15 cellular contexts compared by ENCODE assay signal in genomic region chr3:108329508-108329907, GRCh38. TPM values are rescaled to one million over a fixed set of nuclear protein-coding genes. Genes with fewer than 3 reads are reported as not detected.
A peak's percentile ranks its signal among the peaks of the same experiment; 100 is the strongest.
DNase-seq lines count a peak whose midpoint lies in the region; ATAC-seq and TF ChIP-seq lines count a peak whose summit lies in the region.
"Had no signal": no experiment of that assay in that cellular context is flagged by ENCODE, and none has a peak within 500 bp of the region (broad histone marks: within the 10 kb centered on the region; RNA-seq: fewer than 3 reads in every experiment).

No MANE protein-coding gene starts in this region.

- peaks cover 30% of the 10 kb centered on the region for H3K4me1 Mint-ChIP-seq in activated T-cell treated with anti-CD3 and anti-CD28 coated beads, Interleukin-2, amount 50 U/mL, for 24 hours (ENCODE audit: low read depth)
- H3K4me1 Mint-ChIP-seq in activated T-cell treated with anti-CD3 and anti-CD28 coated beads, Interleukin-2, amount 50 U/mL, for 4 hours (ENCODE audit: low read depth), result peaks cover 20% of the 10 kb centered on the region
- peaks cover 28% of the 10 kb centered on the region for H3K4me1 Mint-ChIP-seq in activated naive CD8-positive, alpha-beta T cell treated with anti-CD3 and anti-CD28 coated beads for 36 hours

- H3K27me3 ChIP-seq in psoas muscle (ENCODE audit: insufficient read depth in 3 of 3, low read length in 2 of 3) (no peaks in the 10 kb centered on the region), mesendoderm (ENCODE audit: insufficient read depth, low read length, poor library complexity) (no peaks in the 10 kb centered on the region)

- H3K79me2 ChIP-seq in mesendoderm (ENCODE audit: control insufficient read depth, insufficient read depth, low read length), result no peaks in the 10 kb centered on the region

- intact Hi-C loops in psoas muscle (cut with DNase I), result no loop called here

- 22 to 37% (median 35%) methylated on average over 5 of the region's 5 CpGs for WGBS in psoas muscle, 3 donors
- no CpG with 5 or more reads among the region's 5 CpGs for WGBS in mesendoderm (ENCODE audit: extremely low coverage, insufficient coverage, low lambda C conversion rate)

- no peak overlapping the region for H4K8ac ChIP-seq in mesendoderm (ENCODE audit: low read depth, low read length)

- H3K4me2 ChIP-seq in mesendoderm (ENCODE audit: low read length), result no peak overlapping the region

- no peak overlapping the region for H4K5ac ChIP-seq in mesendoderm (ENCODE audit: low read length)

- H3K27me3 Mint-ChIP-seq in activated T-cell treated with anti-CD3 and anti-CD28 coated beads, Interleukin-2, amount 50 U/mL, for 24 hours, result no peaks in the 10 kb centered on the region
- H3K27me3 Mint-ChIP-seq in activated T-cell treated with anti-CD3 and anti-CD28 coated beads, Interleukin-2, amount 50 U/mL, for 4 hours (ENCODE audit: low read depth), result no peaks in the 10 kb centered on the region
- peaks cover 3% of the 10 kb centered on the region for H3K27me3 Mint-ChIP-seq in activated naive CD8-positive, alpha-beta T cell treated with anti-CD3 and anti-CD28 coated beads for 36 hours
- H3K27me3 Mint-ChIP-seq: CD4-positive, CD25-positive, alpha-beta regulatory T cell had no signal

- no peak overlapping the region for H3K4ac ChIP-seq in mesendoderm (ENCODE audit: low read depth, low read length)

- H3K18ac ChIP-seq in mesendoderm (ENCODE audit: low read length), result no peak overlapping the region

- no peak for TF ChIP-seq CTCF in psoas muscle (IDR thresholded peaks at IDR 0.05)

- no peak overlapping the region for H2BK15ac ChIP-seq in mesendoderm (replicated peaks; ENCODE audit: low read depth)

- no peak overlapping the region for H3K56ac ChIP-seq in mesendoderm (ENCODE audit: low read length)

- peaks cover 2% of the 10 kb centered on the region for H3K36me3 Mint-ChIP-seq in activated T-cell treated with anti-CD3 and anti-CD28 coated beads, Interleukin-2, amount 50 U/mL, for 24 hours (ENCODE audit: low read depth)
- peaks cover 5% of the 10 kb centered on the region for H3K36me3 Mint-ChIP-seq in activated T-cell treated with anti-CD3 and anti-CD28 coated beads, Interleukin-2, amount 50 U/mL, for 4 hours (ENCODE audit: insufficient read depth)
- H3K36me3 Mint-ChIP-seq in activated naive CD8-positive, alpha-beta T cell treated with anti-CD3 and anti-CD28 coated beads for 36 hours, result peaks cover 19% of the 10 kb centered on the region

- H3K4me3 Mint-ChIP-seq in activated T-cell treated with anti-CD3 and anti-CD28 coated beads, Interleukin-2, amount 50 U/mL, for 24 hours, result no peak overlapping the region
- no peak overlapping the region for H3K4me3 Mint-ChIP-seq in activated T-cell treated with anti-CD3 and anti-CD28 coated beads, Interleukin-2, amount 50 U/mL, for 4 hours
- H3K4me3 Mint-ChIP-seq in activated naive CD8-positive, alpha-beta T cell treated with anti-CD3 and anti-CD28 coated beads for 36 hours, result no peak overlapping the region
- H3K4me3 Mint-ChIP-seq: CD4-positive, CD25-positive, alpha-beta regulatory T cell had no signal

- no peaks in the 10 kb centered on the region for H3K36me3 ChIP-seq in psoas muscle (ENCODE audit: insufficient read depth in 1 of 2, low read depth in 1 of 2)
- no peaks in the 10 kb centered on the region for H3K36me3 ChIP-seq in mesendoderm (ENCODE audit: control insufficient read depth, insufficient read depth, low read length)

- H3K9me3 Mint-ChIP-seq in activated T-cell treated with anti-CD3 and anti-CD28 coated beads, Interleukin-2, amount 50 U/mL, for 24 hours, result peaks cover 6% of the 10 kb centered on the region
- H3K9me3 Mint-ChIP-seq in activated T-cell treated with anti-CD3 and anti-CD28 coated beads, Interleukin-2, amount 50 U/mL, for 4 hours, result peaks cover 8% of the 10 kb centered on the region
- H3K9me3 Mint-ChIP-seq in activated naive CD8-positive, alpha-beta T cell treated with anti-CD3 and anti-CD28 coated beads for 36 hours, result peaks cover 9% of the 10 kb centered on the region

- H3K4me1 ChIP-seq in psoas muscle (no peaks in the 10 kb centered on the region), mesendoderm (ENCODE audit: control insufficient read depth, low read depth, low read length) (no peaks in the 10 kb centered on the region)

- H3K27ac Mint-ChIP-seq in activated T-cell treated with anti-CD3 and anti-CD28 coated beads, Interleukin-2, amount 50 U/mL, for 24 hours, result peak overlapping the region; percentile 74
- peak overlapping the region; percentile 72 for H3K27ac Mint-ChIP-seq in activated naive CD8-positive, alpha-beta T cell treated with anti-CD3 and anti-CD28 coated beads for 36 hours
- H3K27ac Mint-ChIP-seq: CD4-positive, CD25-positive, alpha-beta regulatory T cell had no signal

- H3K9me3 ChIP-seq in psoas muscle, result no peaks in the 10 kb centered on the region

- H2BK120ac ChIP-seq in mesendoderm (ENCODE audit: low read depth, low read length), result no peak overlapping the region

- no peaks in the 10 kb centered on the region for H3K79me1 ChIP-seq in mesendoderm (ENCODE audit: low read length)

- H2BK5ac ChIP-seq in mesendoderm (ENCODE audit: low read length), result no peak overlapping the region

- H2AK5ac ChIP-seq in mesendoderm (ENCODE audit: low read length), result no peak overlapping the region

- no peak overlapping the region for H3K27ac ChIP-seq in psoas muscle
- H3K27ac ChIP-seq in mesendoderm (ENCODE audit: low read depth, low read length), result no peak overlapping the region

- ATAC-seq in activated T-cell treated with anti-CD3 and anti-CD28 coated beads, Interleukin-2, amount 50 U/mL, for 4 hours, result no peak
- ATAC-seq in psoas muscle, result peak in 3 of 4 donors; percentile 19 to 61 (median 43)
- no peak for ATAC-seq in GM21717 (IDR thresholded peaks at IDR 0.05; ENCODE audit: unreplicated experiment)
- ATAC-seq: PC-3 had no signal

- DNase-seq in activated T-cell treated with anti-CD3 and anti-CD28 coated beads, Interleukin-2, amount 50 U/mL, for 24 hours, result no peak
- DNase-seq in activated T-cell treated with anti-CD3 and anti-CD28 coated beads, Interleukin-2, amount 50 U/mL, for 4 hours, result no peak
- peak; percentile 57 for DNase-seq in OCI-M1 (lab: John Stamatoyannopoulos, UW)
- DNase-seq in activated naive CD8-positive, alpha-beta T cell treated with anti-CD3 and anti-CD28 coated beads for 36 hours, result no peak
- DNase-seq in psoas muscle, result no peak
- no peak for DNase-seq in mesendoderm
- DNase-seq: ACHN, DMS79, NCI-H1436 treated with DMSO at 0.1 percent for 48 hours, NCI-H2081, NCI-H524 treated with DMSO at 0.1 percent for 48 hours, PC-3 had no signal

- H3K4me3 ChIP-seq in psoas muscle (no peak overlapping the region), mesendoderm (ENCODE audit: low read length) (no peak overlapping the region)

- H3K9ac ChIP-seq in mesendoderm (ENCODE audit: low read length), result no peak overlapping the region

- no peak overlapping the region for H3K23ac ChIP-seq in mesendoderm (ENCODE audit: low read length)

RNA-seq across cellular contexts. Expression of gene HHLA2, which starts 33.2 kb away (rescaled TPM):
- 1 to 10 TPM in 2 of 3 donors, under 1 TPM in 1; 0.48 to 1.8 (median 1.3) TPM for total RNA-seq in activated T-cell treated with anti-CD3 and anti-CD28 coated beads, Interleukin-2, amount 50 U/mL, for 4 hours
- total RNA-seq in activated naive CD8-positive, alpha-beta T cell treated with anti-CD3 and anti-CD28 coated beads for 36 hours, result 1 to 10 TPM; 1.1 to 1.3 TPM
- total RNA-seq in psoas muscle, result not detected
- polyA plus RNA-seq in psoas muscle, result under 1 TPM in 1 of 3 donors, not detected in 2; 0.04 TPM
- polyA plus RNA-seq in mesendoderm (2013, experiment 1 of 2), result not detected
- not detected for polyA plus RNA-seq in mesendoderm (2013, experiment 2 of 2)
- total RNA-seq: H1, PC-3 had no signal
- polyA plus RNA-seq: CD4-positive, CD25-positive, alpha-beta regulatory T cell; H1 had no signal

Comparison
In these comparisons a context has a peak if more than half of its experiments do, and no peak if none do; other contexts are left out.
1. ATAC-seq: peak in psoas muscle (3 of 4); none in activated T-cell treated with anti-CD3 and anti-CD28 coated beads, Interleukin-2, amount 50 U/mL, for 4 hours (0 of 2) and GM21717 (single experiment).